ENCODE assay signal across 28 cellular contexts in genomic region chr13:96403241-96403640, GRCh38.
"Had no signal": no experiment of that assay in that cellular context is flagged by ENCODE, and none has a peak within 500 bp of the region (broad histone marks: within the 10 kb centered on the region; RNA-seq: fewer than 3 reads in every experiment).

No MANE protein-coding gene starts in this region.

- H2AFZ ChIP-seq: neural progenitor cell had no signal

- H3K27me3 ChIP-seq: neural progenitor cell, neutrophil, ovary, stomach, suprapubic skin, tibial artery, upper lobe of right lung had no signal

- H3K4me3 ChIP-seq: left ventricle myocardium inferior, lung, neural progenitor cell, ovary, prostate gland, skin epidermis, stomach, suprapubic skin, thoracic aorta, tibial artery, upper lobe of right lung had no signal

- H3K36me3 ChIP-seq: left ventricle myocardium inferior, neural progenitor cell, neutrophil, ovary, prostate gland, stomach, suprapubic skin, thoracic aorta, tibial artery, upper lobe of right lung had no signal

- H3K4me1 ChIP-seq: left ventricle myocardium inferior, neural progenitor cell, prostate gland, stomach, suprapubic skin, tibial artery, upper lobe of right lung had no signal

- H3K9me3 ChIP-seq: left ventricle myocardium inferior, neutrophil, ovary, prostate gland, stomach, suprapubic skin, thoracic aorta, tibial artery, upper lobe of right lung had no signal

- ATAC-seq: natural killer cell; right cardiac atrium; sciatic nerve; stimulated activated naive B cell treated with anti-CD40 and anti-IgM and Interleukin-4, amounts not matched to agents 10 μg/mL and 1 μg/mL and 100 μg/mL, for 72 hours; stimulated activated naive CD8-positive, alpha-beta T cell treated with anti-CD3 and anti-CD28 coated beads, Interleukin-15, Interleukin-2, amounts not matched to agents 100 U/mL and 50 U/mL, for 24 hours; upper lobe of right lung had no signal

- H3K9ac ChIP-seq: neural progenitor cell had no signal

- DNase-seq: islet precursor cell; left ventricle myocardium inferior; mesendoderm; naive B cell; natural killer cell; nephron progenitor cell; occipital lobe; ovary; retina; right cardiac atrium; stimulated activated CD4-positive, alpha-beta T cell treated with anti-CD3 and anti-CD28 coated beads, Interleukin-12 subunit alpha, Interleukin-12 subunit beta, amount 100 ng/mL, for 4 hours; stimulated activated CD4-positive, alpha-beta T cell treated with anti-CD3 and anti-CD28 coated beads, Interleukin-15, amount 100 ng/mL, for 24 hours; stimulated activated CD4-positive, alpha-beta T cell treated with anti-CD3 and anti-CD28 coated beads, Interleukin-2, amount 100 ng/mL, for 24 hours; stimulated activated CD4-positive, alpha-beta T cell treated with anti-CD3 and anti-CD28 coated beads, Interleukin-4, amount 100 ng/mL, for 1 hour; stimulated activated naive B cell treated with anti-CD40 and anti-IgM and Interleukin-4, amounts not matched to agents 10 μg/mL and 1 μg/mL and 100 μg/mL, for 72 hours; stimulated activated naive CD8-positive, alpha-beta T cell treated with anti-CD3 and anti-CD28 coated beads, Interleukin-15, Interleukin-2, amounts not matched to agents 100 U/mL and 50 U/mL, for 24 hours; stomach; tibial artery; trophoblast cell; upper lobe of right lung had no signal

- H3K4me2 ChIP-seq: neural progenitor cell had no signal

- H3K27ac ChIP-seq: left ventricle myocardium inferior, neural progenitor cell, neutrophil, ovary, prostate gland, skin epidermis, stomach, suprapubic skin, thoracic aorta, tibial artery, upper lobe of right lung had no signal
